ENCODE assay signal across 1 cellular context in the genomic region with DNA sequence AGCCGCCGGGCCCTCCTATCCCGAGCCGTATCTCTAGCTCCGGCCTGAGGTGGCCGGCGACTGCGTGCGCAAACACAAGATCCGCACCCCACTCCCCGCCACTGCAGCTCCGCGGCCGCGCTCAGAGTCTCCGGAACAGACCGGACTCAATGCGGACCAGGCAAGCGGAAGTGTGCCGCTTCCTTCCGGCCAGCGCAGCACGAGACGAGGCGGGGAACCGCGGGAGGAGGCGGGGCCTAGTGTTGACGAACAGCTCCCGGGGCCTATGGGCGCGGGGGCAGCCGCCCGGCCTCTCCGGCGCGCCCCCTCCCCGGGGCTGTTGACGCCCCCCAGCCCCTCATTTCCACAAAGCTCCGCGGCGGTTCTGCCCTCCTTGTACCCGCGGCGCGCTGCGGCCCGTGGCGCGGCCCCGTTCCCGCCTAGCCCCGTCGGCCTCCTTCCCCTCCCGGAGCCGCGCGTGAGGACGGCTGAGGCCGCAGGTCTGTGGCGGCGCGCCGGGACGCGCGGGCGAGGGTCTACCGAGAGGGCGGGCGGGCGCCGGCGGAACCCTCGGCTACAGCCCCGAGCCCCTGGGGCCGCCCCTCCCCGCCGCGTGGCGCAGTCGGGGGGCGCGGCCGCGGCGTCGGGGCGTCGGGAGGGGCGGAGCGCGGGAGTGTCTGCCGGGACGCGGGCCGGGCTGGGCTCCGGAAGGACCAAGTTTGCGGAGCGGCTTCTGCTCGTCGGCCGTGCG.
TF ChIP-seq lines count a peak whose summit lies in the region.

A gene with protein sequence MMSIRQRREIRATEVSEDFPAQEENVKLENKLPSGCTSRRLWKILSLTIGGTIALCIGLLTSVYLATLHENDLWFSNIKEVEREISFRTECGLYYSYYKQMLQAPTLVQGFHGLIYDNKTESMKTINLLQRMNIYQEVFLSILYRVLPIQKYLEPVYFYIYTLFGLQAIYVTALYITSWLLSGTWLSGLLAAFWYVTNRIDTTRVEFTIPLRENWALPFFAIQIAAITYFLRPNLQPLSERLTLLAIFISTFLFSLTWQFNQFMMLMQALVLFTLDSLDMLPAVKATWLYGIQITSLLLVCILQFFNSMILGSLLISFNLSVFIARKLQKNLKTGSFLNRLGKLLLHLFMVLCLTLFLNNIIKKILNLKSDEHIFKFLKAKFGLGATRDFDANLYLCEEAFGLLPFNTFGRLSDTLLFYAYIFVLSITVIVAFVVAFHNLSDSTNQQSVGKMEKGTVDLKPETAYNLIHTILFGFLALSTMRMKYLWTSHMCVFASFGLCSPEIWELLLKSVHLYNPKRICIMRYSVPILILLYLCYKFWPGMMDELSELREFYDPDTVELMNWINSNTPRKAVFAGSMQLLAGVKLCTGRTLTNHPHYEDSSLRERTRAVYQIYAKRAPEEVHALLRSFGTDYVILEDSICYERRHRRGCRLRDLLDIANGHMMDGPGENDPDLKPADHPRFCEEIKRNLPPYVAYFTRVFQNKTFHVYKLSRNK (plus strand): TSS at position 340 of the 730 bp plus-strand sequence. CDS start 2,484 bp downstream, outside the sequence.

TF ChIP-seq in GM12878, 131 proteins besides CTCF, POLR2A, EP300 and RAD21 (continued from another document and continues in another):
- TF ChIP-seq, protein P1, sequence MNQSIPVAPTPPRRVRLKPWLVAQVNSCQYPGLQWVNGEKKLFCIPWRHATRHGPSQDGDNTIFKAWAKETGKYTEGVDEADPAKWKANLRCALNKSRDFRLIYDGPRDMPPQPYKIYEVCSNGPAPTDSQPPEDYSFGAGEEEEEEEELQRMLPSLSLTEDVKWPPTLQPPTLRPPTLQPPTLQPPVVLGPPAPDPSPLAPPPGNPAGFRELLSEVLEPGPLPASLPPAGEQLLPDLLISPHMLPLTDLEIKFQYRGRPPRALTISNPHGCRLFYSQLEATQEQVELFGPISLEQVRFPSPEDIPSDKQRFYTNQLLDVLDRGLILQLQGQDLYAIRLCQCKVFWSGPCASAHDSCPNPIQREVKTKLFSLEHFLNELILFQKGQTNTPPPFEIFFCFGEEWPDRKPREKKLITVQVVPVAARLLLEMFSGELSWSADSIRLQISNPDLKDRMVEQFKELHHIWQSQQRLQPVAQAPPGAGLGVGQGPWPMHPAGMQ (IDR thresholded peaks at IDR 0.05; ENCODE audit: borderline replicate concordance): no peak
- TF ChIP-seq TARDBP (IDR thresholded peaks at IDR 0.05; ENCODE audit: borderline replicate concordance) (no peak), YY1 (IDR thresholded peaks at IDR 0.05; ENCODE audit: low read depth, low read length) (0 out of 2 replicates have a peak, but pooled peaks have one; percentile 7), CREB1 (IDR thresholded peaks at IDR 0.05; ENCODE audit: low read depth) (no peak), EZH2 (IDR thresholded peaks at IDR 0.05; ENCODE audit: borderline replicate concordance, control insufficient read depth, low read depth, low read length) (no peak), BRCA1 (IDR thresholded peaks at IDR 0.05; ENCODE audit: low read depth, low read length) (no peak), SUZ12 (IDR thresholded peaks at IDR 0.05; ENCODE audit: unreplicated experiment) (no peak), KLF5 (IDR thresholded peaks at IDR 0.05; ENCODE audit: partially characterized antibody) (no peak), IKZF1 (conservative IDR thresholded peaks at IDR 0.05) (peak; percentile 97), ZNF274 (IDR thresholded peaks at IDR 0.05; ENCODE audit: insufficient read depth, insufficient read length) (no peak), HCFC1 (IDR thresholded peaks at IDR 0.05; ENCODE audit: low read length) (peak; percentile 65), SMC3 (IDR thresholded peaks at IDR 0.05; ENCODE audit: borderline replicate concordance, low read length) (no peak), SREBF2 (IDR thresholded peaks at IDR 0.05; ENCODE audit: low read length) (no peak), JUNB (IDR thresholded peaks at IDR 0.05) (no peak), RUNX3 (IDR thresholded peaks at IDR 0.05; ENCODE audit: low read length) (peak; percentile 59), BCL11A (IDR thresholded peaks at IDR 0.05; ENCODE audit: low read depth, low read length) (no peak), CHD2 (IDR thresholded peaks at IDR 0.05; ENCODE audit: borderline replicate concordance, low read depth, low read length) (peak; percentile 82), SP1 (IDR thresholded peaks at IDR 0.05; ENCODE audit: low read depth, low read length) (peak; percentile 89), NBN (IDR thresholded peaks at IDR 0.05) (peak; percentile 34; the same call in 1 of the 2 replicates), EED (IDR thresholded peaks at IDR 0.05; ENCODE audit: low read depth) (0 out of 2 replicates have a peak, but pooled peaks have one; percentile 6), RBBP5 (conservative IDR thresholded peaks at IDR 0.05) (no peak), PML (IDR thresholded peaks at IDR 0.05; ENCODE audit: low read length) (peak; percentile 89)
- TF ChIP-seq, protein P2, sequence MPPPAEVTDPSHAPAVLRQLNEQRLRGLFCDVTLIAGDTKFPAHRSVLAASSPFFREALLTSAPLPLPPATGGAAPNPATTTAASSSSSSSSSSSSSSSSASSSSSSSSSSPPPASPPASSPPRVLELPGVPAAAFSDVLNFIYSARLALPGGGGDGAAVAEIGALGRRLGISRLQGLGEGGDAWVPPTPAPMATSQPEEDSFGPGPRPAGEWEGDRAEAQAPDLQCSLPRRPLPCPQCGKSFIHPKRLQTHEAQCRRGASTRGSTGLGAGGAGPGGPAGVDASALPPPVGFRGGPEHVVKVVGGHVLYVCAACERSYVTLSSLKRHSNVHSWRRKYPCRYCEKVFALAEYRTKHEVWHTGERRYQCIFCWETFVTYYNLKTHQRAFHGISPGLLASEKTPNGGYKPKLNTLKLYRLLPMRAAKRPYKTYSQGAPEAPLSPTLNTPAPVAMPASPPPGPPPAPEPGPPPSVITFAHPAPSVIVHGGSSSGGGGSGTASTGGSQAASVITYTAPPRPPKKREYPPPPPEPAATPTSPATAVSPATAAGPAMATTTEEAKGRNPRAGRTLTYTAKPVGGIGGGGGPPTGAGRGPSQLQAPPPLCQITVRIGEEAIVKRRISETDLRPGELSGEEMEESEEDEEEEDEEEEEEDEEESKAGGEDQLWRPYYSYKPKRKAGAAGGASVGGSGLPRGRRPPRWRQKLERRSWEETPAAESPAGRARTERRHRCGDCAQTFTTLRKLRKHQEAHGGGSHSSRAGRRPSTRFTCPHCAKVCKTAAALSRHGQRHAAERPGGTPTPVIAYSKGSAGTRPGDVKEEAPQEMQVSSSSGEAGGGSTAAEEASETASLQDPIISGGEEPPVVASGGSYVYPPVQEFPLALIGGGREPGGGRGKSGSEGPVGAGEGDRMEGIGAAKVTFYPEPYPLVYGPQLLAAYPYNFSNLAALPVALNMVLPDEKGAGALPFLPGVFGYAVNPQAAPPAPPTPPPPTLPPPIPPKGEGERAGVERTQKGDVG (CRISPR knock-in tag; IDR thresholded peaks at IDR 0.05): no peak
- TF ChIP-seq, protein P3, sequence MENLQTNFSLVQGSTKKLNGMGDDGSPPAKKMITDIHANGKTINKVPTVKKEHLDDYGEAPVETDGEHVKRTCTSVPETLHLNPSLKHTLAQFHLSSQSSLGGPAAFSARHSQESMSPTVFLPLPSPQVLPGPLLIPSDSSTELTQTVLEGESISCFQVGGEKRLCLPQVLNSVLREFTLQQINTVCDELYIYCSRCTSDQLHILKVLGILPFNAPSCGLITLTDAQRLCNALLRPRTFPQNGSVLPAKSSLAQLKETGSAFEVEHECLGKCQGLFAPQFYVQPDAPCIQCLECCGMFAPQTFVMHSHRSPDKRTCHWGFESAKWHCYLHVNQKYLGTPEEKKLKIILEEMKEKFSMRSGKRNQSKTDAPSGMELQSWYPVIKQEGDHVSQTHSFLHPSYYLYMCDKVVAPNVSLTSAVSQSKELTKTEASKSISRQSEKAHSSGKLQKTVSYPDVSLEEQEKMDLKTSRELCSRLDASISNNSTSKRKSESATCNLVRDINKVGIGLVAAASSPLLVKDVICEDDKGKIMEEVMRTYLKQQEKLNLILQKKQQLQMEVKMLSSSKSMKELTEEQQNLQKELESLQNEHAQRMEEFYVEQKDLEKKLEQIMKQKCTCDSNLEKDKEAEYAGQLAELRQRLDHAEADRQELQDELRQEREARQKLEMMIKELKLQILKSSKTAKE (IDR thresholded peaks at IDR 0.05; ENCODE audit: low read depth, poor library complexity, severe bottlenecking): no peak
- TF ChIP-seq, protein P4, sequence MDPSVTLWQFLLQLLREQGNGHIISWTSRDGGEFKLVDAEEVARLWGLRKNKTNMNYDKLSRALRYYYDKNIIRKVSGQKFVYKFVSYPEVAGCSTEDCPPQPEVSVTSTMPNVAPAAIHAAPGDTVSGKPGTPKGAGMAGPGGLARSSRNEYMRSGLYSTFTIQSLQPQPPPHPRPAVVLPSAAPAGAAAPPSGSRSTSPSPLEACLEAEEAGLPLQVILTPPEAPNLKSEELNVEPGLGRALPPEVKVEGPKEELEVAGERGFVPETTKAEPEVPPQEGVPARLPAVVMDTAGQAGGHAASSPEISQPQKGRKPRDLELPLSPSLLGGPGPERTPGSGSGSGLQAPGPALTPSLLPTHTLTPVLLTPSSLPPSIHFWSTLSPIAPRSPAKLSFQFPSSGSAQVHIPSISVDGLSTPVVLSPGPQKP (IDR thresholded peaks at IDR 0.05; ENCODE audit: low read depth, low read length): peak; percentile 88
- TF ChIP-seq, protein P5, sequence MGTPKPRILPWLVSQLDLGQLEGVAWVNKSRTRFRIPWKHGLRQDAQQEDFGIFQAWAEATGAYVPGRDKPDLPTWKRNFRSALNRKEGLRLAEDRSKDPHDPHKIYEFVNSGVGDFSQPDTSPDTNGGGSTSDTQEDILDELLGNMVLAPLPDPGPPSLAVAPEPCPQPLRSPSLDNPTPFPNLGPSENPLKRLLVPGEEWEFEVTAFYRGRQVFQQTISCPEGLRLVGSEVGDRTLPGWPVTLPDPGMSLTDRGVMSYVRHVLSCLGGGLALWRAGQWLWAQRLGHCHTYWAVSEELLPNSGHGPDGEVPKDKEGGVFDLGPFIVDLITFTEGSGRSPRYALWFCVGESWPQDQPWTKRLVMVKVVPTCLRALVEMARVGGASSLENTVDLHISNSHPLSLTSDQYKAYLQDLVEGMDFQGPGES (IDR thresholded peaks at IDR 0.05): 0 out of 2 replicates have a peak, but pooled peaks have one; percentile 42
- TF ChIP-seq, protein P6, sequence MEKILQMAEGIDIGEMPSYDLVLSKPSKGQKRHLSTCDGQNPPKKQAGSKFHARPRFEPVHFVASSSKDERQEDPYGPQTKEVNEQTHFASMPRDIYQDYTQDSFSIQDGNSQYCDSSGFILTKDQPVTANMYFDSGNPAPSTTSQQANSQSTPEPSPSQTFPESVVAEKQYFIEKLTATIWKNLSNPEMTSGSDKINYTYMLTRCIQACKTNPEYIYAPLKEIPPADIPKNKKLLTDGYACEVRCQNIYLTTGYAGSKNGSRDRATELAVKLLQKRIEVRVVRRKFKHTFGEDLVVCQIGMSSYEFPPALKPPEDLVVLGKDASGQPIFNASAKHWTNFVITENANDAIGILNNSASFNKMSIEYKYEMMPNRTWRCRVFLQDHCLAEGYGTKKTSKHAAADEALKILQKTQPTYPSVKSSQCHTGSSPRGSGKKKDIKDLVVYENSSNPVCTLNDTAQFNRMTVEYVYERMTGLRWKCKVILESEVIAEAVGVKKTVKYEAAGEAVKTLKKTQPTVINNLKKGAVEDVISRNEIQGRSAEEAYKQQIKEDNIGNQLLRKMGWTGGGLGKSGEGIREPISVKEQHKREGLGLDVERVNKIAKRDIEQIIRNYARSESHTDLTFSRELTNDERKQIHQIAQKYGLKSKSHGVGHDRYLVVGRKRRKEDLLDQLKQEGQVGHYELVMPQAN (conservative IDR thresholded peaks at IDR 0.05): peak; percentile 83; the same call in 1 of the 2 replicates
- TF ChIP-seq, protein P7, sequence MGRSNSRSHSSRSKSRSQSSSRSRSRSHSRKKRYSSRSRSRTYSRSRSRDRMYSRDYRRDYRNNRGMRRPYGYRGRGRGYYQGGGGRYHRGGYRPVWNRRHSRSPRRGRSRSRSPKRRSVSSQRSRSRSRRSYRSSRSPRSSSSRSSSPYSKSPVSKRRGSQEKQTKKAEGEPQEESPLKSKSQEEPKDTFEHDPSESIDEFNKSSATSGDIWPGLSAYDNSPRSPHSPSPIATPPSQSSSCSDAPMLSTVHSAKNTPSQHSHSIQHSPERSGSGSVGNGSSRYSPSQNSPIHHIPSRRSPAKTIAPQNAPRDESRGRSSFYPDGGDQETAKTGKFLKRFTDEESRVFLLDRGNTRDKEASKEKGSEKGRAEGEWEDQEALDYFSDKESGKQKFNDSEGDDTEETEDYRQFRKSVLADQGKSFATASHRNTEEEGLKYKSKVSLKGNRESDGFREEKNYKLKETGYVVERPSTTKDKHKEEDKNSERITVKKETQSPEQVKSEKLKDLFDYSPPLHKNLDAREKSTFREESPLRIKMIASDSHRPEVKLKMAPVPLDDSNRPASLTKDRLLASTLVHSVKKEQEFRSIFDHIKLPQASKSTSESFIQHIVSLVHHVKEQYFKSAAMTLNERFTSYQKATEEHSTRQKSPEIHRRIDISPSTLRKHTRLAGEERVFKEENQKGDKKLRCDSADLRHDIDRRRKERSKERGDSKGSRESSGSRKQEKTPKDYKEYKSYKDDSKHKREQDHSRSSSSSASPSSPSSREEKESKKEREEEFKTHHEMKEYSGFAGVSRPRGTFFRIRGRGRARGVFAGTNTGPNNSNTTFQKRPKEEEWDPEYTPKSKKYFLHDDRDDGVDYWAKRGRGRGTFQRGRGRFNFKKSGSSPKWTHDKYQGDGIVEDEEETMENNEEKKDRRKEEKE (IDR thresholded peaks at IDR 0.05): no peak
- TF ChIP-seq, protein P8, sequence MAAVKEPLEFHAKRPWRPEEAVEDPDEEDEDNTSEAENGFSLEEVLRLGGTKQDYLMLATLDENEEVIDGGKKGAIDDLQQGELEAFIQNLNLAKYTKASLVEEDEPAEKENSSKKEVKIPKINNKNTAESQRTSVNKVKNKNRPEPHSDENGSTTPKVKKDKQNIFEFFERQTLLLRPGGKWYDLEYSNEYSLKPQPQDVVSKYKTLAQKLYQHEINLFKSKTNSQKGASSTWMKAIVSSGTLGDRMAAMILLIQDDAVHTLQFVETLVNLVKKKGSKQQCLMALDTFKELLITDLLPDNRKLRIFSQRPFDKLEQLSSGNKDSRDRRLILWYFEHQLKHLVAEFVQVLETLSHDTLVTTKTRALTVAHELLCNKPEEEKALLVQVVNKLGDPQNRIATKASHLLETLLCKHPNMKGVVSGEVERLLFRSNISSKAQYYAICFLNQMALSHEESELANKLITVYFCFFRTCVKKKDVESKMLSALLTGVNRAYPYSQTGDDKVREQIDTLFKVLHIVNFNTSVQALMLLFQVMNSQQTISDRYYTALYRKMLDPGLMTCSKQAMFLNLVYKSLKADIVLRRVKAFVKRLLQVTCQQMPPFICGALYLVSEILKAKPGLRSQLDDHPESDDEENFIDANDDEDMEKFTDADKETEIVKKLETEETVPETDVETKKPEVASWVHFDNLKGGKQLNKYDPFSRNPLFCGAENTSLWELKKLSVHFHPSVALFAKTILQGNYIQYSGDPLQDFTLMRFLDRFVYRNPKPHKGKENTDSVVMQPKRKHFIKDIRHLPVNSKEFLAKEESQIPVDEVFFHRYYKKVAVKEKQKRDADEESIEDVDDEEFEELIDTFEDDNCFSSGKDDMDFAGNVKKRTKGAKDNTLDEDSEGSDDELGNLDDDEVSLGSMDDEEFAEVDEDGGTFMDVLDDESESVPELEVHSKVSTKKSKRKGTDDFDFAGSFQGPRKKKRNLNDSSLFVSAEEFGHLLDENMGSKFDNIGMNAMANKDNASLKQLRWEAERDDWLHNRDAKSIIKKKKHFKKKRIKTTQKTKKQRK (IDR thresholded peaks at IDR 0.05; ENCODE audit: low read depth, low read length): no peak
- TF ChIP-seq, protein P9, sequence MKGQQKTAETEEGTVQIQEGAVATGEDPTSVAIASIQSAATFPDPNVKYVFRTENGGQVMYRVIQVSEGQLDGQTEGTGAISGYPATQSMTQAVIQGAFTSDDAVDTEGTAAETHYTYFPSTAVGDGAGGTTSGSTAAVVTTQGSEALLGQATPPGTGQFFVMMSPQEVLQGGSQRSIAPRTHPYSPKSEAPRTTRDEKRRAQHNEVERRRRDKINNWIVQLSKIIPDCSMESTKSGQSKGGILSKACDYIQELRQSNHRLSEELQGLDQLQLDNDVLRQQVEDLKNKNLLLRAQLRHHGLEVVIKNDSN (IDR thresholded peaks at IDR 0.05; ENCODE audit: borderline replicate concordance, extremely low read length, insufficient read depth, low read depth, low read length): no peak
